14 cellular contexts compared by ENCODE assay signal in the genomic region with DNA sequence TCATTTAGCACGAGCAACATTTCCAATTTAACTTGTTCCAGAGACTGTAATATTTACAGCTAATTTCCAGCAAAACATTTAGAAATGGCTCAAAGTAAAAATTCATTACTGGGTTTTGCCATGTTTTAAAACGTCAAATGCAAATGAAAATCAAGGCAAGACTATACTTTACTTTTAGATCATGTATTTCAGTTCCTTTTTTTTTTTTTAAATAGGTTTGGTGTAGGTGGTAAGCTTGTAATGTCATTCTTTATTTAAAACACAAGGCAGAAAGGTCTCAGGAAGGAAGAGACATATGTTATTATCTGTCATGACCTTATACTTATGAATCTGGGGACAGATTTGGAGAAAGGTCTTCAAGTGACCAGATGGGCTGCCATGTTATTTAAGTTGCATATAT. TPM values are rescaled to one million over a fixed set of nuclear protein-coding genes. Genes with fewer than 3 reads are reported as not detected.
A peak's percentile ranks its signal among the peaks of the same experiment; 100 is the strongest.
DNase-seq lines count a peak whose midpoint lies in the region; ATAC-seq, FAIRE-seq and TF ChIP-seq lines count a peak whose summit lies in the region.
"Had no signal": no experiment of that assay in that cellular context is flagged by ENCODE, and none has a peak within 500 bp of the region (broad histone marks: within the 10 kb centered on the region; RNA-seq: fewer than 3 reads in every experiment).

No MANE protein-coding gene starts in this region.

- H3K79me2 ChIP-seq in GM12878 (ENCODE audit: control insufficient read depth, insufficient read depth, low read length): no peaks in the 10 kb centered on the region

- peak overlapping the region; percentile 10 for H3K4me2 ChIP-seq in GM12878 (ENCODE audit: control insufficient read depth, insufficient read depth)

- FAIRE-seq in GM12878 (lab: Jason Lieb, UNC): peak; percentile 62

- peak overlapping the region; percentile 59; the same call in 1 of the 2 replicates for H2AFZ ChIP-seq in GM12878 (ENCODE audit: control insufficient read depth, low read depth, low read length)

- H4K20me1 ChIP-seq in GM12878 (ENCODE audit: control insufficient read depth, insufficient read depth): no peaks in the 10 kb centered on the region

- DNase-seq in GM12878 (ENCODE audit: low read depth, low spot score) (no peak), dorsolateral prefrontal cortex (no peak), NCI-H345 (lab: John Stamatoyannopoulos, UW) (no peak), NCI-H2029 treated with DMSO at 0.1 percent for 48 hours (lab: John Stamatoyannopoulos, UW) (no peak), NCI-H1417 (lab: John Stamatoyannopoulos, UW) (no peak)
- DNase-seq: activated CD8-positive, alpha-beta memory T cell treated with anti-CD3 and anti-CD28 coated beads for 24 hours; activated naive CD4-positive, alpha-beta T cell treated with anti-CD3 and anti-CD28 coated beads for 36 hours; heart left ventricle; NCI-H2171 had no signal

- no peak for TF ChIP-seq EP300 in GM12878 (IDR thresholded peaks at IDR 0.05; ENCODE audit: borderline replicate concordance in 1 of 2, control insufficient read depth in 1 of 2, low read depth in 2 of 2, low read length in 2 of 2)

- BruUV-seq in GM12878 (replicated peaks; lab: Mats Ljungman, UMichigan): no TSS peak

- POLR2A ChIA-PET in GM12878 (lab: Charles Lee): interaction anchor here (0.6 kb wide), 1 partner anchor 499 kb away, joined by 3 read pairs; no protein-coding TSS in a partner anchor

- H3K4me3 ChIP-seq in GM12878 (no peak overlapping the region), dorsolateral prefrontal cortex (no peak overlapping the region)
- H3K4me3 ChIP-seq: cardiac muscle cell, heart left ventricle had no signal

- TF ChIP-seq CTCF in GM12878 (IDR thresholded peaks at IDR 0.05 in 2 of 3, conservative IDR thresholded peaks at IDR 0.05 in 1 of 3; ENCODE audit: control insufficient read depth in 2 of 3, extremely low read depth in 1 of 3, insufficient read depth in 1 of 3, low read depth in 3 of 3, low read length in 3 of 3): no peak
- no peak for TF ChIP-seq CTCF in dorsolateral prefrontal cortex (IDR thresholded peaks at IDR 0.05 in 54 of 56, conservative IDR thresholded peaks at IDR 0.05 in 2 of 56; ENCODE audit: low read depth in 1 of 56, partially characterized antibody in 56 of 56)

- ATAC-seq in GM18519 (IDR thresholded peaks at IDR 0.05; ENCODE audit: low FRiP score, unreplicated experiment) (peak; percentile 65), GM21528 (IDR thresholded peaks at IDR 0.05; ENCODE audit: low FRiP score, unreplicated experiment) (peak; percentile 62), HG03066 (IDR thresholded peaks at IDR 0.05; ENCODE audit: low read depth, unreplicated experiment) (peak; percentile 60), GM12878 (peak; percentile 84)
- ATAC-seq: heart left ventricle had no signal

- H3K9me3 ChIP-seq in GM12878 (replicated peaks; ENCODE audit: control insufficient read depth, insufficient read depth, low read length): peaks cover 1% of the 10 kb centered on the region; the same call in 1 of the 3 replicates
- H3K9me3 ChIP-seq: heart left ventricle had no signal

- intact Hi-C loops in GM12878 (cut with micrococcal nuclease; ENCODE audit: unreplicated experiment) (no loop called here), dorsolateral prefrontal cortex (cut with DNase I) (no loop called here)

- no peak overlapping the region for H3K9ac ChIP-seq in GM12878 (ENCODE audit: control insufficient read depth, insufficient read depth, low read length)

- SMC1A ChIA-PET in GM12878 (lab: Charles Lee; ENCODE audit: uncharacterized antibody, unreplicated experiment): interaction anchor here (0.8 kb wide), 1 partner anchor 12 kb away, joined by 4 read pairs; no protein-coding TSS in a partner anchor

- CTCF ChIA-PET in GM12878 (lab: Yijun Ruan, JAX): interaction anchor here (0.6 to 1.5 kb wide), 2 partner anchors 62 to 433 kb away, joined by 3 read pairs; no protein-coding TSS in a partner anchor

- in situ Hi-C loops in GM12878 (cut with MboI): no loop called here

- no peak for TF ChIP-seq POLR2A in GM12878 (IDR thresholded peaks at IDR 0.05; ENCODE audit: low read depth, low read length)

- H3K4me1 ChIP-seq in GM12878 (ENCODE audit: control insufficient read depth, insufficient read depth, low read length): peaks cover 74% of the 10 kb centered on the region

- no peaks in the 10 kb centered on the region for H3K27me3 ChIP-seq in GM12878 (replicated peaks in 1 of 2; ENCODE audit: control insufficient read depth in 2 of 2, insufficient read depth in 2 of 2, low read length in 1 of 2)
- H3K27me3 ChIP-seq in dorsolateral prefrontal cortex: no peaks in the 10 kb centered on the region
- H3K27me3 ChIP-seq: cardiac muscle cell, heart left ventricle had no signal

- 0% methylated on average over 2 of the region's 2 CpGs for WGBS in GM12878 (ENCODE audit: insufficient coverage, insufficient replicate concordance, low lambda C conversion rate, missing lambda C conversion rate)

- no peak for TF ChIP-seq RAD21 in GM12878 (IDR thresholded peaks at IDR 0.05; ENCODE audit: insufficient read depth, low read depth, low read length)

- RAD21 ChIA-PET in GM12878 (lab: Charles Lee; ENCODE audit: unreplicated experiment): interaction anchor here (1.4 kb wide), 1 partner anchor 35 kb away, joined by 3 read pairs; no protein-coding TSS in a partner anchor

- H3K36me3 ChIP-seq in GM12878 (ENCODE audit: control insufficient read depth in 2 of 2, insufficient read depth in 2 of 2, low read length in 1 of 2): no peaks in the 10 kb centered on the region
- H3K36me3 ChIP-seq: cardiac muscle cell, heart left ventricle had no signal

- H3K27ac ChIP-seq in GM12878 (ENCODE audit: control insufficient read depth, insufficient read depth): peak overlapping the region; percentile 67
- H3K27ac ChIP-seq in dorsolateral prefrontal cortex: no peak overlapping the region
- H3K27ac ChIP-seq: C4-2B, cardiac muscle cell, heart left ventricle had no signal

TF ChIP-seq in GM12878, 131 proteins besides CTCF, POLR2A, EP300 and RAD21 (continues in another document):
- TF ChIP-seq ETV6 (conservative IDR thresholded peaks at IDR 0.05 in 1 of 2, IDR thresholded peaks at IDR 0.05 in 1 of 2; ENCODE audit: borderline replicate concordance in 1 of 2, low read depth in 1 of 2) (no peak), ZNF384 (IDR thresholded peaks at IDR 0.05; ENCODE audit: borderline replicate concordance, low read depth, low read length) (peak; percentile 87), HDAC6 (IDR thresholded peaks at IDR 0.05; ENCODE audit: unreplicated experiment) (no peak), SIN3A (IDR thresholded peaks at IDR 0.05; ENCODE audit: low read depth, low read length) (no peak), ATF7 (IDR thresholded peaks at IDR 0.05; ENCODE audit: low read depth) (peak; percentile 68), SP1 (IDR thresholded peaks at IDR 0.05; ENCODE audit: low read depth, low read length) (peak; percentile 10), GABPA (IDR thresholded peaks at IDR 0.05; ENCODE audit: low read depth) (0 out of 2 replicates have a peak, but pooled peaks have one; percentile 31), BMI1 (IDR thresholded peaks at IDR 0.05; ENCODE audit: borderline replicate concordance) (no peak), JUNB (IDR thresholded peaks at IDR 0.05) (peak; percentile 39; the same call in 1 of the 2 replicates), SUZ12 (IDR thresholded peaks at IDR 0.05; ENCODE audit: unreplicated experiment) (no peak), FOXM1 (IDR thresholded peaks at IDR 0.05; ENCODE audit: low read depth, low read length) (peak; percentile 51; the same call in 1 of the 2 replicates), TBL1XR1 (IDR thresholded peaks at IDR 0.05; ENCODE audit: low read depth, low read length) (peak; percentile 57; the same call in 1 of the 2 replicates), MEF2A (IDR thresholded peaks at IDR 0.05; ENCODE audit: insufficient read depth, low read depth, low read length) (peak; percentile 88)
- TF ChIP-seq, protein P1, sequence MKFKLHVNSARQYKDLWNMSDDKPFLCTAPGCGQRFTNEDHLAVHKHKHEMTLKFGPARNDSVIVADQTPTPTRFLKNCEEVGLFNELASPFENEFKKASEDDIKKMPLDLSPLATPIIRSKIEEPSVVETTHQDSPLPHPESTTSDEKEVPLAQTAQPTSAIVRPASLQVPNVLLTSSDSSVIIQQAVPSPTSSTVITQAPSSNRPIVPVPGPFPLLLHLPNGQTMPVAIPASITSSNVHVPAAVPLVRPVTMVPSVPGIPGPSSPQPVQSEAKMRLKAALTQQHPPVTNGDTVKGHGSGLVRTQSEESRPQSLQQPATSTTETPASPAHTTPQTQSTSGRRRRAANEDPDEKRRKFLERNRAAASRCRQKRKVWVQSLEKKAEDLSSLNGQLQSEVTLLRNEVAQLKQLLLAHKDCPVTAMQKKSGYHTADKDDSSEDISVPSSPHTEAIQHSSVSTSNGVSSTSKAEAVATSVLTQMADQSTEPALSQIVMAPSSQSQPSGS (IDR thresholded peaks at IDR 0.05; ENCODE audit: low read length): peak; percentile 88

RNA-seq across cellular contexts. Expression of a gene that starts 54.1 kb away (rescaled TPM):
- not detected in 2 replicates for total RNA-seq in GM12878 (2013; cell fraction: nucleolus; rRNA removed)
- total RNA-seq in GM12878 (2014; rRNA removed) (not detected in 2 replicates), GM12878 (2014; rRNA removed; fragmentation: Illumina TruSeq; extraction: Trizol) (0.09 TPM in 1 of 2 replicates, not detected in the other), GM12878 (2021) (0.85 TPM in 1 of 2 replicates, not detected in the other), dorsolateral prefrontal cortex (10 to 100 TPM; 18.0 to 76.8 (median 32.5) TPM)
- polyA plus RNA-seq in GM12878 (2011; ENCODE audit: low read depth): not detected
- polyA plus RNA-seq in GM12878 (2011; rRNA removed) (0.03 and 0.05 TPM in 2 replicates), GM12878 (2014; fragmentation: Illumina TruSeq; extraction: Trizol) (not detected in 2 replicates), GM12878 (2014; fragmentation: Nextera tagmentation; extraction: Ambion mirVana) (not detected), GM12878 (2014; rRNA removed) (0.03 and 0.50 TPM in 2 replicates), GM12878 (2016; fragmentation: Nextera tagmentation; extraction: Ambion mirVana) (not detected)
- polyA plus RNA-seq in GM12878 (2011; cell fraction: cytosol; rRNA removed): 0.02 TPM in 1 of 2 replicates, not detected in the other
- polyA plus RNA-seq in GM12878 (2011; cell fraction: nucleus; rRNA removed): 0.03 TPM in 1 of 2 replicates, not detected in the other
- 0.14 and 0.19 TPM in 2 replicates for polyA plus RNA-seq in GM12878 (2012)
- not detected in 2 replicates for polyA minus RNA-seq in GM12878 (2011; rRNA and poly(A)+ RNA removed)
- polyA minus RNA-seq in GM12878 (2011; cell fraction: cytosol; rRNA and poly(A)+ RNA removed): not detected in 2 replicates
- polyA minus RNA-seq in GM12878 (2011; cell fraction: nucleus; rRNA and poly(A)+ RNA removed): 0.12 TPM in 1 of 2 replicates, not detected in the other

Comparison
In these comparisons a context has a peak if more than half of its experiments do, and no peak if none do; other contexts are left out.
1. RNA of a gene that starts 54.1 kb away (total RNA-seq): 18.0 to 76.8 TPM in dorsolateral prefrontal cortex; 0.09 to 0.85 TPM in GM12878; every median in the first group is over 10 times any median in the second.
2. Peak in every context shown above with its lines, with median percentiles within 50 percentile points of each other: ATAC-seq.